1 cellular context compared by ENCODE assay signal in the genomic region with DNA sequence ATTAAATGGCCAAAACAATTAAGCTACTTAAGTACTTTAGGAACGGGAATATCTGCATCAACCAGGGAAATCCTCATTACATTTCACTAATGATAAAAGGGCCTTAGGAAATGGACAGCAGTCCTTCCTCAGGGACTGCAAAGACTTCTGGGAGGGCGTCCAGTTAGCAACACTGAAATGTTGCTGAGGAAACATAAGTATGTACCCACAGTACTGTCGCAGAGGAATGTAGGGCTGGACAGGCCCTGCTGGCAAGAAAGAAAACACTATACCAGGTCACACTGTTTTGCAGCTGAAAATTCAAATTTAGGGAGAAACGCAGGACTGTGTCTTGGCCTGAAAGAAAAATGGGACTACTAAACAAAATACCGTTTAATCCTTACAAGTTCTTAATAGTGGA.
TF ChIP-seq lines count a peak whose summit lies in the region.

No MANE protein-coding gene starts in this region.

TF ChIP-seq in GM12878, 131 proteins besides CTCF, POLR2A, EP300 and RAD21:
- TF ChIP-seq, protein P1, sequence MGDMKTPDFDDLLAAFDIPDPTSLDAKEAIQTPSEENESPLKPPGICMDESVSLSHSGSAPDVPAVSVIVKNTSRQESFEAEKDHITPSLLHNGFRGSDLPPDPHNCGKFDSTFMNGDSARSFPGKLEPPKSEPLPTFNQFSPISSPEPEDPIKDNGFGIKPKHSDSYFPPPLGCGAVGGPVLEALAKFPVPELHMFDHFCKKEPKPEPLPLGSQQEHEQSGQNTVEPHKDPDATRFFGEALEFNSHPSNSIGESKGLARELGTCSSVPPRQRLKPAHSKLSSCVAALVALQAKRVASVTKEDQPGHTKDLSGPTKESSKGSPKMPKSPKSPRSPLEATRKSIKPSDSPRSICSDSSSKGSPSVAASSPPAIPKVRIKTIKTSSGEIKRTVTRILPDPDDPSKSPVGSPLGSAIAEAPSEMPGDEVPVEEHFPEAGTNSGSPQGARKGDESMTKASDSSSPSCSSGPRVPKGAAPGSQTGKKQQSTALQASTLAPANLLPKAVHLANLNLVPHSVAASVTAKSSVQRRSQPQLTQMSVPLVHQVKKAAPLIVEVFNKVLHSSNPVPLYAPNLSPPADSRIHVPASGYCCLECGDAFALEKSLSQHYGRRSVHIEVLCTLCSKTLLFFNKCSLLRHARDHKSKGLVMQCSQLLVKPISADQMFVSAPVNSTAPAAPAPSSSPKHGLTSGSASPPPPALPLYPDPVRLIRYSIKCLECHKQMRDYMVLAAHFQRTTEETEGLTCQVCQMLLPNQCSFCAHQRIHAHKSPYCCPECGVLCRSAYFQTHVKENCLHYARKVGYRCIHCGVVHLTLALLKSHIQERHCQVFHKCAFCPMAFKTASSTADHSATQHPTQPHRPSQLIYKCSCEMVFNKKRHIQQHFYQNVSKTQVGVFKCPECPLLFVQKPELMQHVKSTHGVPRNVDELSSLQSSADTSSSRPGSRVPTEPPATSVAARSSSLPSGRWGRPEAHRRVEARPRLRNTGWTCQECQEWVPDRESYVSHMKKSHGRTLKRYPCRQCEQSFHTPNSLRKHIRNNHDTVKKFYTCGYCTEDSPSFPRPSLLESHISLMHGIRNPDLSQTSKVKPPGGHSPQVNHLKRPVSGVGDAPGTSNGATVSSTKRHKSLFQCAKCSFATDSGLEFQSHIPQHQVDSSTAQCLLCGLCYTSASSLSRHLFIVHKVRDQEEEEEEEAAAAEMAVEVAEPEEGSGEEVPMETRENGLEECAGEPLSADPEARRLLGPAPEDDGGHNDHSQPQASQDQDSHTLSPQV (IDR thresholded peaks at IDR 0.05) = no peak
- no peak for TF ChIP-seq MYB (IDR thresholded peaks at IDR 0.05; ENCODE audit: borderline replicate concordance, low read depth, low read length)
- TF ChIP-seq, protein P2, sequence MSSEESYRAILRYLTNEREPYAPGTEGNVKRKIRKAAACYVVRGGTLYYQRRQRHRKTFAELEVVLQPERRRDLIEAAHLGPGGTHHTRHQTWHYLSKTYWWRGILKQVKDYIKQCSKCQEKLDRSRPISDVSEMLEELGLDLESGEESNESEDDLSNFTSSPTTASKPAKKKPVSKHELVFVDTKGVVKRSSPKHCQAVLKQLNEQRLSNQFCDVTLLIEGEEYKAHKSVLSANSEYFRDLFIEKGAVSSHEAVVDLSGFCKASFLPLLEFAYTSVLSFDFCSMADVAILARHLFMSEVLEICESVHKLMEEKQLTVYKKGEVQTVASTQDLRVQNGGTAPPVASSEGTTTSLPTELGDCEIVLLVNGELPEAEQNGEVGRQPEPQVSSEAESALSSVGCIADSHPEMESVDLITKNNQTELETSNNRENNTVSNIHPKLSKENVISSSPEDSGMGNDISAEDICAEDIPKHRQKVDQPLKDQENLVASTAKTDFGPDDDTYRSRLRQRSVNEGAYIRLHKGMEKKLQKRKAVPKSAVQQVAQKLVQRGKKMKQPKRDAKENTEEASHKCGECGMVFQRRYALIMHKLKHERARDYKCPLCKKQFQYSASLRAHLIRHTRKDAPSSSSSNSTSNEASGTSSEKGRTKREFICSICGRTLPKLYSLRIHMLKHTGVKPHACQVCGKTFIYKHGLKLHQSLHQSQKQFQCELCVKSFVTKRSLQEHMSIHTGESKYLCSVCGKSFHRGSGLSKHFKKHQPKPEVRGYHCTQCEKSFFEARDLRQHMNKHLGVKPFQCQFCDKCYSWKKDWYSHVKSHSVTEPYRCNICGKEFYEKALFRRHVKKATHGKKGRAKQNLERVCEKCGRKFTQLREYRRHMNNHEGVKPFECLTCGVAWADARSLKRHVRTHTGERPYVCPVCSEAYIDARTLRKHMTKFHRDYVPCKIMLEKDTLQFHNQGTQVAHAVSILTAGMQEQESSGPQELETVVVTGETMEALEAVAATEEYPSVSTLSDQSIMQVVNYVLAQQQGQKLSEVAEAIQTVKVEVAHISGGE (CRISPR knock-in tag; IDR thresholded peaks at IDR 0.05) = no peak
- no peak for TF ChIP-seq PAX5 (IDR thresholded peaks at IDR 0.05; ENCODE audit: borderline replicate concordance, low read depth, low read length)
- TF ChIP-seq ZNF207 (IDR thresholded peaks at IDR 0.05; ENCODE audit: borderline replicate concordance) = no peak
- no peak for TF ChIP-seq YBX1 (IDR thresholded peaks at IDR 0.05)
- TF ChIP-seq, protein P3, sequence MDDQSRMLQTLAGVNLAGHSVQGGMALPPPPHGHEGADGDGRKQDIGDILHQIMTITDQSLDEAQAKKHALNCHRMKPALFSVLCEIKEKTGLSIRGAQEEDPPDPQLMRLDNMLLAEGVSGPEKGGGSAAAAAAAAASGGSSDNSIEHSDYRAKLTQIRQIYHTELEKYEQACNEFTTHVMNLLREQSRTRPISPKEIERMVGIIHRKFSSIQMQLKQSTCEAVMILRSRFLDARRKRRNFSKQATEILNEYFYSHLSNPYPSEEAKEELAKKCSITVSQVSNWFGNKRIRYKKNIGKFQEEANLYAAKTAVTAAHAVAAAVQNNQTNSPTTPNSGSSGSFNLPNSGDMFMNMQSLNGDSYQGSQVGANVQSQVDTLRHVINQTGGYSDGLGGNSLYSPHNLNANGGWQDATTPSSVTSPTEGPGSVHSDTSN (IDR thresholded peaks at IDR 0.05; ENCODE audit: insufficient replicate concordance, low read depth, low read length) = no peak
- no peak for TF ChIP-seq NR2F1 (conservative IDR thresholded peaks at IDR 0.05)
- no peak for TF ChIP-seq NR2C2 (IDR thresholded peaks at IDR 0.05; ENCODE audit: borderline replicate concordance, control insufficient read depth, insufficient read length, low read depth)
- TF ChIP-seq, protein P4, sequence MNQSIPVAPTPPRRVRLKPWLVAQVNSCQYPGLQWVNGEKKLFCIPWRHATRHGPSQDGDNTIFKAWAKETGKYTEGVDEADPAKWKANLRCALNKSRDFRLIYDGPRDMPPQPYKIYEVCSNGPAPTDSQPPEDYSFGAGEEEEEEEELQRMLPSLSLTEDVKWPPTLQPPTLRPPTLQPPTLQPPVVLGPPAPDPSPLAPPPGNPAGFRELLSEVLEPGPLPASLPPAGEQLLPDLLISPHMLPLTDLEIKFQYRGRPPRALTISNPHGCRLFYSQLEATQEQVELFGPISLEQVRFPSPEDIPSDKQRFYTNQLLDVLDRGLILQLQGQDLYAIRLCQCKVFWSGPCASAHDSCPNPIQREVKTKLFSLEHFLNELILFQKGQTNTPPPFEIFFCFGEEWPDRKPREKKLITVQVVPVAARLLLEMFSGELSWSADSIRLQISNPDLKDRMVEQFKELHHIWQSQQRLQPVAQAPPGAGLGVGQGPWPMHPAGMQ (IDR thresholded peaks at IDR 0.05; ENCODE audit: borderline replicate concordance) = no peak
- TF ChIP-seq TARDBP (IDR thresholded peaks at IDR 0.05; ENCODE audit: borderline replicate concordance) = no peak
- no peak for TF ChIP-seq GABPA (IDR thresholded peaks at IDR 0.05; ENCODE audit: low read depth)
- TF ChIP-seq ATF7 (IDR thresholded peaks at IDR 0.05; ENCODE audit: low read depth) = no peak
- no peak for TF ChIP-seq PML (IDR thresholded peaks at IDR 0.05; ENCODE audit: low read length)
TF ChIP-seq in GM12878: peak in this region for 0.
